22 cellular contexts compared by ENCODE assay signal in the genomic region with DNA sequence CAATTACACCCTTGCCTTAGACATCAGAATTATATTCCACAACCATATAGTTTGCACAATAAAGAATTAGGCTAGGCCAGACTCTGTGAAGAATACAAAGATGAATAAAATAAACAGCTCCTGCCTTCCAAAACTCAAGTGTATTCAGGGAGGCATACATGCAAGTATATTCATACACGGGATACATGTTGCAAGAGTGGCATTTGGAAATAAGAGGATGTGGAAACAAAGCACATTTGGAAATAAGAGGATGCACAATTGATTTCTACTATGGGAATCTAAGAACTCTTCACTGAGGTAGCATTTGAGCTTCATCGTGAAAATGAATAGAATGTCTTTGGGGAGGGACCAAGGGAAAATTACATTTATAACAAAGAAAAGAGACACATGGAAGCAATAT.
"Had no signal": no experiment of that assay in that cellular context is flagged by ENCODE, and none has a peak within 500 bp of the region (broad histone marks: within the 10 kb centered on the region; RNA-seq: fewer than 3 reads in every experiment).

No MANE protein-coding gene starts in this region.

- H3K9me3 Mint-ChIP-seq: mesothelial cell of epicardium; naive B cell; natural killer cell treated with Interleukin-12 subunit alpha and Interleukin-12 subunit beta and Interleukin-15 and Interleukin-18, amount 100 ng/mL, for 72 hours; neural crest cell; stimulated activated memory B cell treated with anti-CD40 and anti-IgM and Interleukin-4, amounts not matched to agents 10 μg/mL and 1 μg/mL and 100 μg/mL, for 72 hours had no signal

- H3K36me3 Mint-ChIP-seq: mesothelial cell of epicardium; natural killer cell treated with Interleukin-12 subunit alpha and Interleukin-12 subunit beta and Interleukin-15 and Interleukin-18, amount 100 ng/mL, for 72 hours; stimulated activated memory B cell treated with anti-CD40 and anti-IgM and Interleukin-4, amounts not matched to agents 10 μg/mL and 1 μg/mL and 100 μg/mL, for 72 hours; type B pancreatic cell had no signal

- H3K27ac Mint-ChIP-seq: mesothelial cell of epicardium; naive B cell; natural killer cell treated with Interleukin-12 subunit alpha and Interleukin-12 subunit beta and Interleukin-15 and Interleukin-18, amount 100 ng/mL, for 72 hours; progenitor cell of endocrine pancreas; stimulated activated memory B cell treated with anti-CD40 and anti-IgM and Interleukin-4, amounts not matched to agents 10 μg/mL and 1 μg/mL and 100 μg/mL, for 72 hours; type B pancreatic cell had no signal

- H3K4me1 Mint-ChIP-seq: mesothelial cell of epicardium; naive B cell; stimulated activated memory B cell treated with anti-CD40 and anti-IgM and Interleukin-4, amounts not matched to agents 10 μg/mL and 1 μg/mL and 100 μg/mL, for 72 hours had no signal

- H3K4me3 Mint-ChIP-seq: mesothelial cell of epicardium; naive B cell; natural killer cell treated with Interleukin-12 subunit alpha and Interleukin-12 subunit beta and Interleukin-15 and Interleukin-18, amount 100 ng/mL, for 72 hours; neural crest cell; stimulated activated memory B cell treated with anti-CD40 and anti-IgM and Interleukin-4, amounts not matched to agents 10 μg/mL and 1 μg/mL and 100 μg/mL, for 72 hours; type B pancreatic cell had no signal

- DNase-seq: dermis blood vessel endothelial cell; effector memory CD4-positive, alpha-beta T cell; gastrocnemius medialis; head of caudate nucleus; kidney; mesenchymal stem cell; mucosa of descending colon; naive B cell; right lobe of liver; stimulated activated CD4-positive, alpha-beta T cell treated with anti-CD3 and anti-CD28 coated beads, Interleukin-2, amount 100 ng/mL, for 24 hours; stimulated activated CD4-positive, alpha-beta T cell treated with anti-CD3 and anti-CD28 coated beads, Interleukin-4, amount 100 ng/mL, for 24 hours; stimulated activated naive CD8-positive, alpha-beta T cell treated with anti-CD3 and anti-CD28 coated beads, Interleukin-15, Interleukin-2, amounts not matched to agents 100 U/mL and 50 U/mL, for 24 hours; substantia nigra; testis; tibial artery had no signal

- ATAC-seq: gastrocnemius medialis; left lobe of liver; mucosa of descending colon; natural killer cell treated with Interleukin-12 subunit alpha and Interleukin-12 subunit beta and Interleukin-15 and Interleukin-18, amount 100 ng/mL, for 72 hours; right lobe of liver; stimulated activated memory B cell treated with anti-CD40 and anti-IgM and Interleukin-4, amounts not matched to agents 10 μg/mL and 1 μg/mL and 100 μg/mL, for 72 hours; stimulated activated naive CD8-positive, alpha-beta T cell treated with anti-CD3 and anti-CD28 coated beads, Interleukin-15, Interleukin-2, amounts not matched to agents 100 U/mL and 50 U/mL, for 24 hours had no signal

- H3K27me3 Mint-ChIP-seq: progenitor cell of endocrine pancreas, type B pancreatic cell had no signal
